Comparison of ENCODE assay signal across 13 cellular contexts in genomic region chr12:62647586-62647985, GRCh38.
A peak's percentile ranks its signal among the peaks of the same experiment; 100 is the strongest.
DNase-seq lines count a peak whose midpoint lies in the region; ATAC-seq, FAIRE-seq and TF ChIP-seq lines count a peak whose summit lies in the region.
"Had no signal": no experiment of that assay in that cellular context is flagged by ENCODE, and none has a peak within 500 bp of the region (broad histone marks: within the 10 kb centered on the region; RNA-seq: fewer than 3 reads in every experiment).

No MANE protein-coding gene starts in this region.

- no peak for TF ChIP-seq CTCF in ascending aorta (IDR thresholded peaks at IDR 0.05)

- intact Hi-C loops in ascending aorta (cut with DNase I): no loop called here

- FAIRE-seq in urothelium cell line (lab: Jason Lieb, UNC): no peak
- FAIRE-seq: K562 had no signal

- H3K9ac ChIP-seq in iPS-20b (ENCODE audit: low read depth, low read length): no peak overlapping the region

- H3K4me1 ChIP-seq in iPS-20b (ENCODE audit: insufficient read depth, low read length) (peaks cover 33% of the 10 kb centered on the region), ascending aorta (no peaks in the 10 kb centered on the region)

- no peaks in the 10 kb centered on the region for H3K36me3 ChIP-seq in iPS-20b (ENCODE audit: insufficient read depth, low read depth, low read length)
- H3K36me3 ChIP-seq in ascending aorta: no peaks in the 10 kb centered on the region

- no peaks in the 10 kb centered on the region for H3K9me3 ChIP-seq in iPS-20b (ENCODE audit: insufficient read depth, low read depth, low read length)
- no peaks in the 10 kb centered on the region for H3K9me3 ChIP-seq in ascending aorta

- H3K27me3 ChIP-seq in iPS-20b (ENCODE audit: insufficient read depth, low read length) (peaks cover 18% of the 10 kb centered on the region), ascending aorta (no peaks in the 10 kb centered on the region)

- no peak for TF ChIP-seq POLR2A in GM18505 (IDR thresholded peaks at IDR 0.05; ENCODE audit: borderline replicate concordance, extremely low read depth, insufficient read depth, insufficient read length)

- DNase-seq in CD1c-positive myeloid dendritic cell (ENCODE audit: extremely low spot score): peak; percentile 24
- peak; percentile 66 for DNase-seq in putamen (ENCODE audit: low spot score)
- no peak for DNase-seq in stimulated activated CD4-positive, alpha-beta T cell treated with anti-CD3 and anti-CD28 coated beads, Interleukin-12 subunit alpha, Interleukin-12 subunit beta, amount 100 ng/mL, for 4 hours
- DNase-seq in urothelium cell line (ENCODE audit: low spot score): no peak
- no peak for DNase-seq in ascending aorta (ENCODE audit: low spot score in 2 of 2)
- DNase-seq: activated CD4-positive, alpha-beta T cell treated with anti-CD3 and anti-CD28 coated beads for 4 hours; activated T-cell treated with anti-CD3 and anti-CD28 coated beads, Interleukin-2, amount 50 U/mL, for 48 hours; NCI-H1436; NCI-H524 treated with DMSO at 0.1 percent for 48 hours had no signal

- H3K27ac ChIP-seq in cingulate gyrus (ENCODE audit: low read depth, low read length) (peak overlapping the region; percentile 29), iPS-20b (ENCODE audit: low read length) (peak overlapping the region; percentile 8), ascending aorta (no peak overlapping the region)

- no peak for ATAC-seq in GM18505 (IDR thresholded peaks at IDR 0.05; ENCODE audit: unreplicated experiment)
- ATAC-seq: K562 had no signal

- no peak overlapping the region for H3K4me3 ChIP-seq in iPS-20b (ENCODE audit: low read length)
- H3K4me3 ChIP-seq in ascending aorta: no peak overlapping the region
- H3K4me3 ChIP-seq: K562 had no signal

Comparison
In these comparisons a context has a peak if more than half of its experiments do, and no peak if none do; other contexts are left out.
1. DNase-seq: peak in CD1c-positive myeloid dendritic cell (single experiment) and putamen (single experiment); none in stimulated activated CD4-positive, alpha-beta T cell treated with anti-CD3 and anti-CD28 coated beads, Interleukin-12 subunit alpha, Interleukin-12 subunit beta, amount 100 ng/mL, for 4 hours (single experiment), urothelium cell line (single experiment) and ascending aorta (0 of 2).
2. H3K27ac ChIP-seq: peak in cingulate gyrus (single experiment) and iPS-20b (single experiment); none in ascending aorta (0 of 2).